In the genomic region with DNA sequence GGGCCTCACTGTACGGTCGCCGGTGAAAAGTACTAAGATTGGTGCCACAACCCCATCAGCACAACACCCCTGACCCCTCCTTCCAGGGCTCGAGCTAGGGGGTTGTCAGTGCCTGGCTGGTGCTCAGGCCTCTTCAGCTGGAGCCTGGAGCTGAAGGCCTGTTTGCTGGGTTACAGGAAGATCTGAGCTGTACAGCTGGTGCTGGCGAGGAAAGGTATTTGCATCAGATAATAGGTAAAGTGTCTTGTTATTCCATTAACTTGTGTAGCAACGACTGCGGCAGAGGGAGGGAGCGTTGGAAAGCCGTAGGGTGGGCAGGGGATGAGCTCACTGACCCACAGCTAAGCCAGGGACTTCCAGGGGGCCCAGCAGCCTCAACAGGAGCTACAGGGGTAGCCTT, we compare ENCODE assay signal across 28 cellular contexts. TPM values are rescaled to one million over a fixed set of nuclear protein-coding genes. Genes with fewer than 3 reads are reported as not detected.
"Had no signal": no experiment of that assay in that cellular context is flagged by ENCODE, and none has a peak within 500 bp of the region (broad histone marks: within the 10 kb centered on the region; RNA-seq: fewer than 3 reads in every experiment).

No MANE protein-coding gene starts in this region.

- H3K9me3 ChIP-seq: gastroesophageal sphincter, left lung, lower lobe of right lung, pancreas, psoas muscle, sigmoid colon, tibial nerve had no signal

- H3K36me3 ChIP-seq: gastroesophageal sphincter, left lung, lower lobe of right lung, pancreas, sigmoid colon, tibial nerve had no signal

- H3K27ac Mint-ChIP-seq: activated naive CD4-positive, alpha-beta T cell treated with anti-CD3 and anti-CD28 coated beads, Interleukin-2, amount 50 U/mL, for 24 hours; activated T-helper 2 cell treated with anti-CD3 and anti-CD28 coated beads, Interferon-gamma antibody, Interleukin-2, Interleukin-4, amounts not matched to agents 10 μg/mL and 5 μg/mL and 100 μg/mL, durations not matched to agents 14 hours and 24 hours and 36 hours; effector memory CD8-positive, alpha-beta T cell; immature natural killer cell; natural killer cell; T-helper 1 cell treated with Interleukin-12 subunit alpha and Interleukin-12 subunit beta and Interleukin-4 antibody, amounts not matched to agents 30 μg/mL and 1 μg/mL, for 36 hours had no signal

- H3K4me3 ChIP-seq: gastroesophageal sphincter, left lung, lower lobe of right lung, pancreas, psoas muscle, sigmoid colon, tibial nerve had no signal

- H3K27ac ChIP-seq: gastroesophageal sphincter, left lung, lower lobe of right lung, pancreas, psoas muscle, sigmoid colon, tibial nerve, VCaP had no signal

- DNase-seq: activated CD4-positive, alpha-beta T cell treated with anti-CD3 and anti-CD28 coated beads for 48 hours; activated CD4-positive, alpha-beta T cell treated with anti-CD3 and anti-CD28 coated beads, Interleukin-2, amount 50 U/mL, for 48 hours; activated T-cell treated with anti-CD3 and anti-CD28 coated beads, Interleukin-2, amount 50 U/mL, for 48 hours; anterior cingulate cortex; cerebellar nuclear complex; cortex of kidney; effector memory CD8-positive, alpha-beta T cell; erythroblast; hippocampal formation; immature natural killer cell; left lung; lower lobe of right lung; mesendoderm; natural killer cell; pancreas; sigmoid colon; small intestine; stimulated activated CD4-positive, alpha-beta T cell treated with anti-CD3 and anti-CD28 coated beads, Interleukin-2, amount 100 ng/mL, for 24 hours; stimulated activated naive CD4-positive, alpha-beta T cell; T-helper 9 cell had no signal

- H3K9me3 Mint-ChIP-seq: activated naive CD4-positive, alpha-beta T cell treated with anti-CD3 and anti-CD28 coated beads, Interleukin-2, amount 50 U/mL, for 24 hours; activated T-helper 2 cell treated with anti-CD3 and anti-CD28 coated beads, Interferon-gamma antibody, Interleukin-2, Interleukin-4, amounts not matched to agents 10 μg/mL and 5 μg/mL and 100 μg/mL, durations not matched to agents 14 hours and 24 hours and 36 hours; effector memory CD8-positive, alpha-beta T cell; immature natural killer cell; natural killer cell; T-helper 1 cell treated with Interleukin-12 subunit alpha and Interleukin-12 subunit beta and Interleukin-4 antibody, amounts not matched to agents 30 μg/mL and 1 μg/mL, for 36 hours had no signal

- H3K4me3 Mint-ChIP-seq: activated naive CD4-positive, alpha-beta T cell treated with anti-CD3 and anti-CD28 coated beads, Interleukin-2, amount 50 U/mL, for 24 hours; effector memory CD8-positive, alpha-beta T cell; immature natural killer cell; natural killer cell; T-helper 1 cell treated with Interleukin-12 subunit alpha and Interleukin-12 subunit beta and Interleukin-4 antibody, amounts not matched to agents 30 μg/mL and 1 μg/mL, for 36 hours had no signal

- ATAC-seq: activated CD4-positive, CD25-positive, alpha-beta regulatory T cell treated with anti-CD3 and anti-CD28 coated beads, Interleukin-2, amount 50 U/mL, for 24 hours; effector memory CD8-positive, alpha-beta T cell; gastroesophageal sphincter; left lung; lower lobe of right lung; natural killer cell; pancreas; psoas muscle had no signal

- H3K27me3 Mint-ChIP-seq: activated naive CD4-positive, alpha-beta T cell treated with anti-CD3 and anti-CD28 coated beads, Interleukin-2, amount 50 U/mL, for 24 hours had no signal

- H3K36me3 Mint-ChIP-seq: activated naive CD4-positive, alpha-beta T cell treated with anti-CD3 and anti-CD28 coated beads, Interleukin-2, amount 50 U/mL, for 24 hours; immature natural killer cell; natural killer cell had no signal

- H3K27me3 ChIP-seq: pancreas had no signal

- H3K4me1 Mint-ChIP-seq: immature natural killer cell, natural killer cell had no signal

- H3K4me1 ChIP-seq: pancreas had no signal

RNA-seq across cellular contexts. Expression of gene SIRPA, which starts 15.8 kb away (rescaled TPM):
- total RNA-seq: activated T-helper 2 cell treated with anti-CD3 and anti-CD28 coated beads, Interferon-gamma antibody, Interleukin-2, Interleukin-4, amounts not matched to agents 10 μg/mL and 5 μg/mL and 100 μg/mL, durations not matched to agents 14 hours and 24 hours and 36 hours had no signal
